In genomic region chr5:10699281-10699874, GRCh38 we compare ENCODE assay signal across 11 cellular contexts.
A peak's percentile ranks its signal among the peaks of the same experiment; 100 is the strongest.
DNase-seq lines count a peak whose midpoint lies in the region; ATAC-seq, FAIRE-seq and TF ChIP-seq lines count a peak whose summit lies in the region.
"Had no signal": no experiment of that assay in that cellular context is flagged by ENCODE, and none has a peak within 500 bp of the region (broad histone marks: within the 10 kb centered on the region; RNA-seq: fewer than 3 reads in every experiment).

No MANE protein-coding gene starts in this region.

- H3K27ac Mint-ChIP-seq in glutamatergic neuron (ENCODE audit: unreplicated experiment): no peak overlapping the region

- DNase-seq in iris pigment epithelial cell (ENCODE audit: low read depth) (peak; percentile 20), small intestine (no peak), GM20000 (ENCODE audit: low spot score) (no peak), posterior cingulate gyrus (no peak), glutamatergic neuron (no peak)
- DNase-seq: activated CD4-positive, alpha-beta T cell treated with anti-CD3 and anti-CD28 coated beads for 1 hour; Calu3; foreskin keratinocyte had no signal

- no peaks in the 10 kb centered on the region for H3K36me3 ChIP-seq in small intestine (ENCODE audit: control insufficient read depth in 2 of 2, insufficient read depth in 2 of 2, low read length in 2 of 2)

- peaks cover 20% of the 10 kb centered on the region for H3K4me1 Mint-ChIP-seq in glutamatergic neuron (ENCODE audit: low read depth, unreplicated experiment)

- H3K9me3 Mint-ChIP-seq in glutamatergic neuron (ENCODE audit: unreplicated experiment): peaks cover 3% of the 10 kb centered on the region

- TF ChIP-seq CTCF in GM20000 (IDR thresholded peaks at IDR 0.05; ENCODE audit: extremely low read depth, missing control alignments): no peak
- no peak for TF ChIP-seq CTCF in glutamatergic neuron (IDR thresholded peaks at IDR 0.05; ENCODE audit: partially characterized antibody, unreplicated experiment)

- 84 to 89% (median 88%) methylated on average over 5 of the region's 5 CpGs for WGBS in small intestine, 3 donors

- FAIRE-seq in small intestine (lab: Jason Lieb, UNC): no peak

- peaks cover 0 to 2% of the 10 kb centered on the region in 2 donors for H3K4me1 ChIP-seq in small intestine (ENCODE audit: control insufficient read depth in 2 of 2, insufficient read depth in 1 of 2, low read depth in 1 of 2, low read length in 1 of 2)

- ATAC-seq in GM18861 (IDR thresholded peaks at IDR 0.05; ENCODE audit: unreplicated experiment) (peak; percentile 48), GM21786 (IDR thresholded peaks at IDR 0.05; ENCODE audit: unreplicated experiment) (peak; percentile 41), HG03460 (IDR thresholded peaks at IDR 0.05; ENCODE audit: unreplicated experiment) (peak; percentile 34)
- ATAC-seq: foreskin keratinocyte had no signal

- intact Hi-C loops in posterior cingulate gyrus (cut with DNase I): loop anchor here (5.0 to 10.0 kb wide), 2 partner anchors 485 to 1323 kb away; no protein-coding TSS in a partner anchor

- H3K9me3 ChIP-seq in small intestine (ENCODE audit: control insufficient read depth, low read depth): no peaks in the 10 kb centered on the region

- peak overlapping the region in 1 of 2 donors; percentile 57 for H3K27ac ChIP-seq in small intestine (ENCODE audit: low read depth in 1 of 2, low read length in 1 of 2)
- H3K27ac ChIP-seq: foreskin keratinocyte had no signal

- H3K27me3 Mint-ChIP-seq in glutamatergic neuron (ENCODE audit: unreplicated experiment): peaks cover 1% of the 10 kb centered on the region

- no peaks in the 10 kb centered on the region for H3K36me3 Mint-ChIP-seq in glutamatergic neuron (ENCODE audit: unreplicated experiment)

- no peak overlapping the region for H3K4me3 ChIP-seq in small intestine (ENCODE audit: low read depth in 1 of 2, low read length in 2 of 2)

- H3K27me3 ChIP-seq in small intestine (ENCODE audit: control insufficient read depth in 2 of 2, insufficient read depth in 2 of 2, low read length in 2 of 2): no peaks in the 10 kb centered on the region
- H3K27me3 ChIP-seq: foreskin keratinocyte had no signal

- H3K4me3 Mint-ChIP-seq in glutamatergic neuron (ENCODE audit: unreplicated experiment): no peak overlapping the region
